In genomic region chr3:113331187-113331586, GRCh38 we compare ENCODE assay signal across 8 cellular contexts.
"Had no signal": no experiment of that assay in that cellular context is flagged by ENCODE, and none has a peak within 500 bp of the region (broad histone marks: within the 10 kb centered on the region; RNA-seq: fewer than 3 reads in every experiment).

No MANE protein-coding gene starts in this region.

- H3K4me3 Mint-ChIP-seq: GM23338, H9 had no signal

- H2AFZ ChIP-seq: GM23338 had no signal

- H3K4me3 ChIP-seq: GM23338, K562 had no signal

- H3K27ac Mint-ChIP-seq: GM23338, H9 had no signal

- H3K4me1 Mint-ChIP-seq: GM23338, H9 had no signal

- ATAC-seq: GM23338, K562 had no signal

- H3K9me3 Mint-ChIP-seq: GM23338, H9 had no signal

- H3K27ac ChIP-seq: HL-60 had no signal

- DNase-seq: H9, HCEC 1CT, IMR-90 had no signal

- H3K4me2 ChIP-seq: GM23338 had no signal

- FAIRE-seq: H1, H54, K562 had no signal
